Comparison of ENCODE assay signal across 19 cellular contexts in genomic region chr1:2324553-2325366, GRCh38.
DNase-seq lines count a peak whose midpoint lies in the region; ATAC-seq and TF ChIP-seq lines count a peak whose summit lies in the region.
"Had no signal": no experiment of that assay in that cellular context is flagged by ENCODE, and none has a peak within 500 bp of the region (broad histone marks: within the 10 kb centered on the region; RNA-seq: fewer than 3 reads in every experiment).

No MANE protein-coding gene starts in this region.

- peak; percentile 67 for ATAC-seq in activated CD8-positive, alpha-beta T cell treated with anti-CD3 and anti-CD28 coated beads for 36 hours
- no peak for ATAC-seq in activated CD8-positive, alpha-beta T cell treated with anti-CD3 and anti-CD28 coated beads, Interleukin-2, amount 10 ng/mL, durations not matched to agents 7 days and 5 days
- ATAC-seq in memory B cell (ENCODE audit: low read depth) (no peak), GM21381 (IDR thresholded peaks at IDR 0.05; ENCODE audit: unreplicated experiment) (no peak)
- ATAC-seq in stimulated activated effector memory CD8-positive, alpha-beta T cell treated with anti-CD3 and anti-CD28 coated beads, Interleukin-12 subunit alpha, Interleukin-12 subunit beta, amount 100 ng/mL, for 72 hours: no peak

- intact Hi-C loops in activated CD8-positive, alpha-beta T cell treated with anti-CD3 and anti-CD28 coated beads for 36 hours (cut with micrococcal nuclease): no loop called here
- intact Hi-C loops in transverse colon (cut with DNase I; ENCODE audit: low total_unique reads): no loop called here

- no peak for TF ChIP-seq CTCF in activated CD8-positive, alpha-beta T cell treated with anti-CD3 and anti-CD28 coated beads for 36 hours (IDR thresholded peaks at IDR 0.05)
- no peak for TF ChIP-seq CTCF in HEK293 (tag by site-specific recombination; IDR thresholded peaks at IDR 0.05)
- TF ChIP-seq CTCF in transverse colon (IDR thresholded peaks at IDR 0.05): no peak

- DNase-seq in activated CD8-positive, alpha-beta T cell treated with anti-CD3 and anti-CD28 coated beads for 36 hours: peak; percentile 34
- no peak for DNase-seq in activated CD8-positive, alpha-beta T cell treated with anti-CD3 and anti-CD28 coated beads, Interleukin-2, amount 10 ng/mL, durations not matched to agents 7 days and 5 days
- DNase-seq in memory B cell (ENCODE audit: low spot score in 2 of 2): no peak
- no peak for DNase-seq in stimulated activated effector memory CD8-positive, alpha-beta T cell treated with anti-CD3 and anti-CD28 coated beads, Interleukin-12 subunit alpha, Interleukin-12 subunit beta, amount 100 ng/mL, for 72 hours (ENCODE audit: low spot score in 2 of 2)
- DNase-seq in SKM-1 treated with dmso at 0.1 percent for 144 hours (lab: John Stamatoyannopoulos, UW; ENCODE audit: unreplicated experiment): no peak
- no peak for DNase-seq in transverse colon
- DNase-seq: C1 segment of cervical spinal cord, Caco-2, DMS153, H7, NCI-H1436, NCI-H2029, NCI-H2171, NCI-H446, NCI-H69, OCI-M1, SHP77 treated with DMSO at 0.1 percent for 48 hours had no signal

- in situ Hi-C loops in transverse colon (cut with MboI; ENCODE audit: low pct_ligation_motif_present in 1 of 4, low pct_unique_long_range_greater_than_20kb in 1 of 4, low sequenced_read_pairs in 3 of 4): loop anchor here in 2 of 4 donors (25.0 kb wide), 1 partner anchor 112 kb away; no protein-coding TSS in a partner anchor

- H3K27me3 ChIP-seq in transverse colon: peaks cover 16% of the 10 kb centered on the region

- no peak overlapping the region for H3K27ac ChIP-seq in HEK293 (ENCODE audit: extremely low read depth, low read depth, low read length)
- no peak overlapping the region for H3K27ac ChIP-seq in transverse colon

- no peaks in the 10 kb centered on the region for H3K4me1 Mint-ChIP-seq in activated CD8-positive, alpha-beta T cell treated with anti-CD3 and anti-CD28 coated beads for 36 hours (ENCODE audit: low read depth)
- H3K4me1 Mint-ChIP-seq in activated CD8-positive, alpha-beta T cell treated with anti-CD3 and anti-CD28 coated beads, Interleukin-2, amount 10 ng/mL, durations not matched to agents 7 days and 5 days (ENCODE audit: low read depth): no peaks in the 10 kb centered on the region
- peaks cover 8% of the 10 kb centered on the region for H3K4me1 Mint-ChIP-seq in memory B cell
- peaks cover 13% of the 10 kb centered on the region for H3K4me1 Mint-ChIP-seq in stimulated activated effector memory CD8-positive, alpha-beta T cell treated with anti-CD3 and anti-CD28 coated beads, Interleukin-12 subunit alpha, Interleukin-12 subunit beta, amount 100 ng/mL, for 72 hours

- no peaks in the 10 kb centered on the region for H3K9me3 Mint-ChIP-seq in activated CD8-positive, alpha-beta T cell treated with anti-CD3 and anti-CD28 coated beads for 36 hours
- H3K9me3 Mint-ChIP-seq in activated CD8-positive, alpha-beta T cell treated with anti-CD3 and anti-CD28 coated beads, Interleukin-2, amount 10 ng/mL, durations not matched to agents 7 days and 5 days (ENCODE audit: insufficient read depth): no peaks in the 10 kb centered on the region
- peaks cover 3% of the 10 kb centered on the region for H3K9me3 Mint-ChIP-seq in memory B cell
- peaks cover 3% of the 10 kb centered on the region for H3K9me3 Mint-ChIP-seq in stimulated activated effector memory CD8-positive, alpha-beta T cell treated with anti-CD3 and anti-CD28 coated beads, Interleukin-12 subunit alpha, Interleukin-12 subunit beta, amount 100 ng/mL, for 72 hours

- H3K4me3 ChIP-seq in HEK293 (ENCODE audit: low read depth, low read length) (no peak overlapping the region), transverse colon (no peak overlapping the region)

- no peak overlapping the region for H3K4me3 Mint-ChIP-seq in activated CD8-positive, alpha-beta T cell treated with anti-CD3 and anti-CD28 coated beads for 36 hours
- no peak overlapping the region for H3K4me3 Mint-ChIP-seq in activated CD8-positive, alpha-beta T cell treated with anti-CD3 and anti-CD28 coated beads, Interleukin-2, amount 10 ng/mL, durations not matched to agents 7 days and 5 days
- no peak overlapping the region for H3K4me3 Mint-ChIP-seq in memory B cell
- no peak overlapping the region for H3K4me3 Mint-ChIP-seq in stimulated activated effector memory CD8-positive, alpha-beta T cell treated with anti-CD3 and anti-CD28 coated beads, Interleukin-12 subunit alpha, Interleukin-12 subunit beta, amount 100 ng/mL, for 72 hours

- CTCF ChIA-PET in activated CD8-positive, alpha-beta T cell treated with anti-CD3 and anti-CD28 coated beads for 36 hours (lab: Charles Lee): no interaction called here
- CTCF ChIA-PET in activated CD8-positive, alpha-beta T cell treated with anti-CD3 and anti-CD28 coated beads, Interleukin-2, amount 10 ng/mL, durations not matched to agents 7 days and 5 days (lab: Charles Lee): no interaction called here
- CTCF ChIA-PET in HEK293 (lab: Yijun Ruan, JAX): interaction anchor here (0.7 to 0.9 kb wide), 2 partner anchors 129 to 130 kb away, joined by 3 to 6 read pairs; partner anchors contain the start of gene FAAP20

- H3K36me3 ChIP-seq in HEK293 (ENCODE audit: control insufficient read depth in 2 of 2, insufficient read depth in 1 of 2, low read length in 2 of 2) (no peaks in the 10 kb centered on the region), transverse colon (no peaks in the 10 kb centered on the region)

- POLR2A ChIA-PET in activated CD8-positive, alpha-beta T cell treated with anti-CD3 and anti-CD28 coated beads for 36 hours (lab: Charles Lee): no interaction called here
- POLR2A ChIA-PET in activated CD8-positive, alpha-beta T cell treated with anti-CD3 and anti-CD28 coated beads, Interleukin-2, amount 10 ng/mL, durations not matched to agents 7 days and 5 days (lab: Charles Lee): no interaction called here
- POLR2A ChIA-PET in HEK293 (lab: Yijun Ruan, JAX): no interaction called here

- no peak for TF ChIP-seq EP300 in transverse colon (IDR thresholded peaks at IDR 0.05; ENCODE audit: low read depth)

- no peak for TF ChIP-seq POLR2A in transverse colon (IDR thresholded peaks at IDR 0.05)

- peaks cover 5% of the 10 kb centered on the region for H3K27me3 Mint-ChIP-seq in activated CD8-positive, alpha-beta T cell treated with anti-CD3 and anti-CD28 coated beads for 36 hours
- H3K27me3 Mint-ChIP-seq in activated CD8-positive, alpha-beta T cell treated with anti-CD3 and anti-CD28 coated beads, Interleukin-2, amount 10 ng/mL, durations not matched to agents 7 days and 5 days (ENCODE audit: low read depth): no peaks in the 10 kb centered on the region
- peaks cover 6% of the 10 kb centered on the region for H3K27me3 Mint-ChIP-seq in memory B cell

- no peaks in the 10 kb centered on the region for H3K4me1 ChIP-seq in HEK293 (ENCODE audit: control insufficient read depth, insufficient read depth, low read length)
- H3K4me1 ChIP-seq in transverse colon: peaks cover 21 to 32% (median 22%) of the 10 kb centered on the region in 4 donors
- H3K4me1 ChIP-seq: Caco-2 had no signal

- no peak overlapping the region for H3K27ac Mint-ChIP-seq in activated CD8-positive, alpha-beta T cell treated with anti-CD3 and anti-CD28 coated beads for 36 hours
- no peak overlapping the region for H3K27ac Mint-ChIP-seq in activated CD8-positive, alpha-beta T cell treated with anti-CD3 and anti-CD28 coated beads, Interleukin-2, amount 10 ng/mL, durations not matched to agents 7 days and 5 days
- peak overlapping the region; percentile 94 for H3K27ac Mint-ChIP-seq in memory B cell
- H3K27ac Mint-ChIP-seq in stimulated activated effector memory CD8-positive, alpha-beta T cell treated with anti-CD3 and anti-CD28 coated beads, Interleukin-12 subunit alpha, Interleukin-12 subunit beta, amount 100 ng/mL, for 72 hours: peak overlapping the region; percentile 85

- H3K9me3 ChIP-seq in HEK293 (ENCODE audit: control insufficient read depth, insufficient read depth, low read depth, low read length) (no peaks in the 10 kb centered on the region), transverse colon (no peaks in the 10 kb centered on the region)
- H3K9me3 ChIP-seq: Caco-2 had no signal

- 87 to 100% methylated on average over 1 to 13 of the region's 18 CpGs for WGBS in transverse colon (ENCODE audit: low coverage in 1 of 2), 2 donors

- no peaks in the 10 kb centered on the region for H3K36me3 Mint-ChIP-seq in activated CD8-positive, alpha-beta T cell treated with anti-CD3 and anti-CD28 coated beads for 36 hours (ENCODE audit: low read depth)
- H3K36me3 Mint-ChIP-seq in activated CD8-positive, alpha-beta T cell treated with anti-CD3 and anti-CD28 coated beads, Interleukin-2, amount 10 ng/mL, durations not matched to agents 7 days and 5 days (ENCODE audit: low read depth): no peaks in the 10 kb centered on the region
- H3K36me3 Mint-ChIP-seq in memory B cell: peaks cover 3% of the 10 kb centered on the region
- H3K36me3 Mint-ChIP-seq in stimulated activated effector memory CD8-positive, alpha-beta T cell treated with anti-CD3 and anti-CD28 coated beads, Interleukin-12 subunit alpha, Interleukin-12 subunit beta, amount 100 ng/mL, for 72 hours: peaks cover 13% of the 10 kb centered on the region

TF ChIP-seq in HEK293, 187 proteins besides CTCF, POLR2A, EP300 and RAD21:
- TF ChIP-seq GLIS2 (tag by site-specific recombination; IDR thresholded peaks at IDR 0.05) (peak; percentile 28; the same call in 1 of the 2 replicates), GLIS1 (tag by site-specific recombination; IDR thresholded peaks at IDR 0.05) (peak; percentile 39; the same call in 1 of the 2 replicates), ZNF596 (tag by site-specific recombination; IDR thresholded peaks at IDR 0.05) (peak; percentile 75), ZIC2 (tag by site-specific recombination; IDR thresholded peaks at IDR 0.05) (peak; percentile 81), SCRT2 (tag by site-specific recombination; IDR thresholded peaks at IDR 0.05) (peak; percentile 36; the same call in 1 of the 2 replicates), REPIN1 (tag by site-specific recombination; IDR thresholded peaks at IDR 0.05; ENCODE audit: low read depth) (no peak), ZNF366 (tag by site-specific recombination; conservative IDR thresholded peaks at IDR 0.05) (no peak; the same call in 1 of the 2 replicates)
- TF ChIP-seq, protein P1, sequence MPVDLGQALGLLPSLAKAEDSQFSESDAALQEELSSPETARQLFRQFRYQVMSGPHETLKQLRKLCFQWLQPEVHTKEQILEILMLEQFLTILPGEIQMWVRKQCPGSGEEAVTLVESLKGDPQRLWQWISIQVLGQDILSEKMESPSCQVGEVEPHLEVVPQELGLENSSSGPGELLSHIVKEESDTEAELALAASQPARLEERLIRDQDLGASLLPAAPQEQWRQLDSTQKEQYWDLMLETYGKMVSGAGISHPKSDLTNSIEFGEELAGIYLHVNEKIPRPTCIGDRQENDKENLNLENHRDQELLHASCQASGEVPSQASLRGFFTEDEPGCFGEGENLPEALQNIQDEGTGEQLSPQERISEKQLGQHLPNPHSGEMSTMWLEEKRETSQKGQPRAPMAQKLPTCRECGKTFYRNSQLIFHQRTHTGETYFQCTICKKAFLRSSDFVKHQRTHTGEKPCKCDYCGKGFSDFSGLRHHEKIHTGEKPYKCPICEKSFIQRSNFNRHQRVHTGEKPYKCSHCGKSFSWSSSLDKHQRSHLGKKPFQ (tag by site-specific recombination; IDR thresholded peaks at IDR 0.05): no peak

Comparison
In these comparisons a context has a peak if more than half of its experiments do, and no peak if none do; other contexts are left out.
1. H3K27ac Mint-ChIP-seq: peak in memory B cell (single experiment) and stimulated activated effector memory CD8-positive, alpha-beta T cell treated with anti-CD3 and anti-CD28 coated beads, Interleukin-12 subunit alpha, Interleukin-12 subunit beta, amount 100 ng/mL, for 72 hours (single experiment); none in activated CD8-positive, alpha-beta T cell treated with anti-CD3 and anti-CD28 coated beads for 36 hours (single experiment) and activated CD8-positive, alpha-beta T cell treated with anti-CD3 and anti-CD28 coated beads, Interleukin-2, amount 10 ng/mL, durations not matched to agents 7 days and 5 days (single experiment).